ENCODE assay signal across 9 cellular contexts in genomic region chr9:124202447-124202971, GRCh38. TPM values are rescaled to one million over a fixed set of nuclear protein-coding genes. Genes with fewer than 3 reads are reported as not detected.
DNase-seq lines count a peak whose midpoint lies in the region; ATAC-seq and TF ChIP-seq lines count a peak whose summit lies in the region.
"Had no signal": no experiment of that assay in that cellular context is flagged by ENCODE, and none has a peak within 500 bp of the region (broad histone marks: within the 10 kb centered on the region; RNA-seq: fewer than 3 reads in every experiment).

No MANE protein-coding gene starts in this region.

- CTCF ChIA-PET in naive thymus-derived CD4-positive, alpha-beta T cell (lab: Charles Lee), result no interaction called here

- H3K4me3 ChIP-seq in naive thymus-derived CD4-positive, alpha-beta T cell (ENCODE audit: low read length), result no peak overlapping the region
- H3K4me3 ChIP-seq: SK-N-MC had no signal

- no peaks in the 10 kb centered on the region for H3K27me3 ChIP-seq in naive thymus-derived CD4-positive, alpha-beta T cell (ENCODE audit: control insufficient read depth in 2 of 2, insufficient read depth in 2 of 2, low read length in 2 of 2)

- no peaks in the 10 kb centered on the region for H3K36me3 ChIP-seq in naive thymus-derived CD4-positive, alpha-beta T cell (ENCODE audit: control insufficient read depth in 2 of 3, insufficient read depth in 3 of 3, low read length in 3 of 3)

- intact Hi-C loops in naive thymus-derived CD4-positive, alpha-beta T cell (cut with micrococcal nuclease), result loop anchor here in 1 of 2 donors (1.0 to 5.0 kb wide), 2 partner anchors 14 to 55 kb away; partner anchors contain the start of gene NEK6

- H3K9me3 ChIP-seq in naive thymus-derived CD4-positive, alpha-beta T cell (ENCODE audit: control insufficient read depth in 2 of 3, low read length in 3 of 3), result no peaks in the 10 kb centered on the region

- peaks cover 0 to 23% (median 0%) of the 10 kb centered on the region in 5 donors for H3K36me3 Mint-ChIP-seq in naive thymus-derived CD4-positive, alpha-beta T cell
- H3K36me3 Mint-ChIP-seq in nephron progenitor cell (ENCODE audit: low read depth), result no peaks in the 10 kb centered on the region

- no peaks in the 10 kb centered on the region for H3K27me3 Mint-ChIP-seq in naive thymus-derived CD4-positive, alpha-beta T cell
- H3K27me3 Mint-ChIP-seq in nephron progenitor cell (ENCODE audit: low read depth, poor library complexity), result peaks cover 17% of the 10 kb centered on the region

- DNase-seq in RPMI7951 (ENCODE audit: low read depth), result peak; percentile 17
- peak; percentile 73 for DNase-seq in activated gamma-delta T cell treated with anti-CD3 and anti-CD28 coated beads, Interleukin-2, amount 50 U/mL, for 16 hours (ENCODE audit: low read depth)
- DNase-seq in naive thymus-derived CD4-positive, alpha-beta T cell, result peak in 4 of 9 donors; percentile 5 to 85 (median 22)
- no peak for DNase-seq in D341Med (ENCODE audit: low spot score)
- DNase-seq in SK-N-DZ (ENCODE audit: low spot score), result no peak
- DNase-seq in nephron progenitor cell, result no peak

- no peak overlapping the region for H3K27ac ChIP-seq in naive thymus-derived CD4-positive, alpha-beta T cell (ENCODE audit: low read depth, low read length)
- H3K27ac ChIP-seq: SK-N-MC had no signal

- peaks cover 0 to 5% (median 0%) of the 10 kb centered on the region in 11 donors for H3K9me3 Mint-ChIP-seq in naive thymus-derived CD4-positive, alpha-beta T cell
- peaks cover 32% of the 10 kb centered on the region for H3K9me3 Mint-ChIP-seq in nephron progenitor cell

- H3K4me1 ChIP-seq in naive thymus-derived CD4-positive, alpha-beta T cell (ENCODE audit: control insufficient read depth in 2 of 2, insufficient read depth in 2 of 2, low read length in 2 of 2), result peaks cover 13 to 36% of the 10 kb centered on the region in 2 donors

- POLR2A ChIA-PET in naive thymus-derived CD4-positive, alpha-beta T cell (lab: Charles Lee), result no interaction called here

- peak overlapping the region; percentile 12 to 93 (median 57) for H3K27ac Mint-ChIP-seq in naive thymus-derived CD4-positive, alpha-beta T cell
- H3K27ac Mint-ChIP-seq in nephron progenitor cell, result no peak overlapping the region

- TF ChIP-seq CTCF in nephron progenitor cell (IDR thresholded peaks at IDR 0.05), result no peak

- peaks cover 6 to 70% (median 24%) of the 10 kb centered on the region in 7 donors for H3K4me1 Mint-ChIP-seq in naive thymus-derived CD4-positive, alpha-beta T cell
- H3K4me1 Mint-ChIP-seq in nephron progenitor cell, result peaks cover 16% of the 10 kb centered on the region

- ATAC-seq in GM18858 (IDR thresholded peaks at IDR 0.05; ENCODE audit: unreplicated experiment), result peak; percentile 73
- ATAC-seq in HG02970 (IDR thresholded peaks at IDR 0.05; ENCODE audit: low FRiP score, unreplicated experiment), result peak; percentile 85
- ATAC-seq in naive thymus-derived CD4-positive, alpha-beta T cell, result peak; percentile 96

- peak overlapping the region in 9 of 10 donors; percentile 23 to 81 (median 42) for H3K4me3 Mint-ChIP-seq in naive thymus-derived CD4-positive, alpha-beta T cell
- H3K4me3 Mint-ChIP-seq in nephron progenitor cell, result no peak overlapping the region

RNA-seq across cellular contexts. Expression of gene NEK6, which starts 55.2 kb away (rescaled TPM):
- 23.9 and 27.5 TPM in 2 replicates for total RNA-seq in RPMI7951 (2014; rRNA removed; shearing (Covaris generic))
- 10 to 100 TPM in 1 of 5 experiments, 1 to 10 TPM in 4; 1.9 to 32.8 (median 2.8) TPM for total RNA-seq in naive thymus-derived CD4-positive, alpha-beta T cell
- polyA plus RNA-seq in naive thymus-derived CD4-positive, alpha-beta T cell, result under 1 TPM; 0.43 to 0.54 TPM
- polyA plus RNA-seq in SK-N-DZ (2014; cell fraction: cytosol; rRNA removed), result not detected in 2 replicates
- not detected in 2 replicates for polyA plus RNA-seq in SK-N-DZ (2014; cell fraction: nucleus; rRNA removed)

Comparison
In these comparisons a context has a peak if more than half of its experiments do, and no peak if none do; other contexts are left out.
1. DNase-seq: peak in RPMI7951 (single experiment) and activated gamma-delta T cell treated with anti-CD3 and anti-CD28 coated beads, Interleukin-2, amount 50 U/mL, for 16 hours (single experiment); none in D341Med (single experiment), SK-N-DZ (single experiment) and nephron progenitor cell (single experiment).
2. Peak in every context shown above with its lines, with median percentiles within 50 percentile points of each other: ATAC-seq.